25 cellular contexts compared by ENCODE assay signal in genomic region chr19:46023311-46023779, GRCh38. TPM values are rescaled to one million over a fixed set of nuclear protein-coding genes. Genes with fewer than 3 reads are reported as not detected.
DNase-seq lines count a peak whose midpoint lies in the region; ATAC-seq, FAIRE-seq and TF ChIP-seq lines count a peak whose summit lies in the region.
"Had no signal": no experiment of that assay in that cellular context is flagged by ENCODE, and none has a peak within 500 bp of the region (broad histone marks: within the 10 kb centered on the region; RNA-seq: fewer than 3 reads in every experiment).

No MANE protein-coding gene starts in this region.

- no peaks in the 10 kb centered on the region for H3K9me3 Mint-ChIP-seq in activated T-helper 2 cell treated with anti-CD3 and anti-CD28 coated beads, Interferon-gamma antibody, Interleukin-2, Interleukin-4, amounts not matched to agents 10 μg/mL and 5 μg/mL and 100 μg/mL, durations not matched to agents 14 hours and 24 hours and 36 hours
- H3K9me3 Mint-ChIP-seq in type B pancreatic cell, result no peaks in the 10 kb centered on the region
- H3K9me3 Mint-ChIP-seq: CD4-positive, alpha-beta T cell; HFFc6 had no signal

- peak; percentile 30 to 86 for DNase-seq in HL-60 (ENCODE audit: low read depth in 1 of 2, low spot score in 1 of 2)
- DNase-seq in NB4 (ENCODE audit: low read depth), result peak; percentile 45
- DNase-seq in HepG2 (ENCODE audit: low spot score), result no peak
- peak; percentile 13 for DNase-seq in testis
- no peak for DNase-seq in activated T-helper 2 cell treated with anti-CD3 and anti-CD28 coated beads, Interferon-gamma antibody, Interleukin-2, Interleukin-4, amounts not matched to agents 10 μg/mL and 5 μg/mL and 100 μg/mL, durations not matched to agents 14 hours and 24 hours and 36 hours (ENCODE audit: low spot score)
- no peak for DNase-seq in MM.1S
- no peak for DNase-seq in SJCRH30
- no peak for DNase-seq in type B pancreatic cell (ENCODE audit: extremely low spot score, unreplicated experiment)
- DNase-seq: BE2C; CD4-positive, alpha-beta T cell; COR-L47; DMS79; HFFc6; KG1; NCI-H1092; NCI-H1436; NCI-H187 treated with DMSO at 0.1 percent for 48 hours; NCI-H2107; NCI-H446 treated with DMSO at 0.1 percent for 48 hours; NCI-H526 treated with DMSO at 0.1 percent for 48 hours had no signal

- no peaks in the 10 kb centered on the region for H3K9me2 ChIP-seq in MM.1S (replicated peaks; ENCODE audit: insufficient read depth, low read length)

- CTCF ChIA-PET in HepG2 (lab: Yijun Ruan, JAX; ENCODE audit: low intra/inter-chr PET ratio, low total read pairs), result no interaction called here

- FAIRE-seq in HepG2 (lab: Jason Lieb, UNC), result no peak
- FAIRE-seq: A549 had no signal

- H3K4me1 Mint-ChIP-seq in activated T-helper 2 cell treated with anti-CD3 and anti-CD28 coated beads, Interferon-gamma antibody, Interleukin-2, Interleukin-4, amounts not matched to agents 10 μg/mL and 5 μg/mL and 100 μg/mL, durations not matched to agents 14 hours and 24 hours and 36 hours (ENCODE audit: low read depth), result peaks cover 13% of the 10 kb centered on the region
- no peaks in the 10 kb centered on the region for H3K4me1 Mint-ChIP-seq in type B pancreatic cell (ENCODE audit: unreplicated experiment)

- H3K27ac Mint-ChIP-seq in activated T-helper 2 cell treated with anti-CD3 and anti-CD28 coated beads, Interferon-gamma antibody, Interleukin-2, Interleukin-4, amounts not matched to agents 10 μg/mL and 5 μg/mL and 100 μg/mL, durations not matched to agents 14 hours and 24 hours and 36 hours, result no peak overlapping the region
- H3K27ac Mint-ChIP-seq in type B pancreatic cell, result no peak overlapping the region
- H3K27ac Mint-ChIP-seq: CD4-positive, alpha-beta T cell; HFFc6 had no signal

- H3K79me2 ChIP-seq in HepG2 (ENCODE audit: insufficient read depth, low read length), result no peaks in the 10 kb centered on the region
- H3K79me2 ChIP-seq in MM.1S (ENCODE audit: low read length), result no peaks in the 10 kb centered on the region

- H3K27ac ChIP-seq in HL-60 (replicated peaks) (peak overlapping the region; percentile 83), HepG2 (ENCODE audit: extremely low read length, insufficient read depth, low read length) (no peak overlapping the region), testis (no peak overlapping the region), MM.1S (ENCODE audit: low read length) (no peak overlapping the region), SJCRH30 (no peak overlapping the region)
- H3K27ac ChIP-seq: A549 had no signal

- TF ChIP-seq EP300 in HepG2 (IDR thresholded peaks at IDR 0.05; ENCODE audit: low read depth in 2 of 2, low read length in 2 of 2) (no peak), HepG2 (CRISPR knock-in tag; IDR thresholded peaks at IDR 0.05; ENCODE audit: borderline replicate concordance) (no peak)

- H3K4me1 ChIP-seq in HepG2 (ENCODE audit: insufficient read depth, low read length) (peaks cover 10% of the 10 kb centered on the region), testis (no peaks in the 10 kb centered on the region), MM.1S (ENCODE audit: low read length) (no peaks in the 10 kb centered on the region), SJCRH30 (no peaks in the 10 kb centered on the region)
- H3K4me1 ChIP-seq: A549, BE2C had no signal

- POLR2A ChIA-PET in HepG2 (lab: Yijun Ruan, JAX), result no interaction called here

- H3K4me3 ChIP-seq in HL-60 (replicated peaks; ENCODE audit: insufficient read depth, low read length) (no peak overlapping the region), NB4 (ENCODE audit: low read depth, low read length) (no peak overlapping the region), HepG2 (replicated peaks in 1 of 3; ENCODE audit: insufficient read depth in 1 of 3, low read depth in 2 of 3, low read length in 3 of 3) (no peak overlapping the region), testis (no peak overlapping the region), MM.1S (ENCODE audit: low read length) (no peak overlapping the region), SJCRH30 (no peak overlapping the region)
- H3K4me3 ChIP-seq: A549 had no signal

- BruUV-seq in HepG2 (replicated peaks; lab: Mats Ljungman, UMichigan), result no TSS peak

- in situ Hi-C loops in HepG2 (cut with HindIII; ENCODE audit: extremely low pct_ligation_motif_present, low pct_unique_long_range_greater_than_20kb), result loop anchor here (5.0 kb wide), 1 partner anchor 169 kb away; no protein-coding TSS in a partner anchor

- H4K20me1 ChIP-seq in HepG2 (ENCODE audit: insufficient read depth, low read length) (no peaks in the 10 kb centered on the region), MM.1S (ENCODE audit: insufficient read depth, low read length) (no peaks in the 10 kb centered on the region)

- peaks cover 24% of the 10 kb centered on the region for H3K27me3 Mint-ChIP-seq in activated T-helper 2 cell treated with anti-CD3 and anti-CD28 coated beads, Interferon-gamma antibody, Interleukin-2, Interleukin-4, amounts not matched to agents 10 μg/mL and 5 μg/mL and 100 μg/mL, durations not matched to agents 14 hours and 24 hours and 36 hours (ENCODE audit: low read depth)
- no peaks in the 10 kb centered on the region for H3K27me3 Mint-ChIP-seq in type B pancreatic cell

- no peak overlapping the region for H3K4me3 Mint-ChIP-seq in activated T-helper 2 cell treated with anti-CD3 and anti-CD28 coated beads, Interferon-gamma antibody, Interleukin-2, Interleukin-4, amounts not matched to agents 10 μg/mL and 5 μg/mL and 100 μg/mL, durations not matched to agents 14 hours and 24 hours and 36 hours (ENCODE audit: low read depth)
- no peak overlapping the region for H3K4me3 Mint-ChIP-seq in type B pancreatic cell
- H3K4me3 Mint-ChIP-seq: CD4-positive, alpha-beta T cell; HFFc6 had no signal

- H3K9me3 ChIP-seq in HepG2 (ENCODE audit: low read length) (no peaks in the 10 kb centered on the region), testis (no peaks in the 10 kb centered on the region), MM.1S (replicated peaks; ENCODE audit: insufficient read depth, low read length) (no peaks in the 10 kb centered on the region), SJCRH30 (replicated peaks) (no peaks in the 10 kb centered on the region)
- H3K9me3 ChIP-seq: A549, BE2C had no signal

- intact Hi-C loops in HepG2 (cut with micrococcal nuclease; ENCODE audit: unreplicated experiment) (no loop called here), testis (cut with DNase I; ENCODE audit: low total_unique reads) (loop anchor here (10.0 kb wide), 1 partner anchor 241 kb away; no protein-coding TSS in a partner anchor)
- intact Hi-C loops in activated T-helper 2 cell treated with anti-CD3 and anti-CD28 coated beads, Interferon-gamma antibody, Interleukin-2, Interleukin-4, amounts not matched to agents 10 μg/mL and 5 μg/mL and 100 μg/mL, durations not matched to agents 14 hours and 24 hours and 36 hours (cut with micrococcal nuclease), result no loop called here

- no peak for TF ChIP-seq RAD21 in HepG2 (CRISPR knock-in tag; IDR thresholded peaks at IDR 0.05)

- H3K36me3 Mint-ChIP-seq in activated T-helper 2 cell treated with anti-CD3 and anti-CD28 coated beads, Interferon-gamma antibody, Interleukin-2, Interleukin-4, amounts not matched to agents 10 μg/mL and 5 μg/mL and 100 μg/mL, durations not matched to agents 14 hours and 24 hours and 36 hours (ENCODE audit: low read depth), result no peaks in the 10 kb centered on the region
- peaks cover 9% of the 10 kb centered on the region for H3K36me3 Mint-ChIP-seq in type B pancreatic cell

- H3K9ac ChIP-seq in HepG2 (ENCODE audit: insufficient read depth, low read depth, low read length) (no peak overlapping the region), MM.1S (ENCODE audit: low read length) (no peak overlapping the region)

- H3K36me3 ChIP-seq in HepG2 (replicated peaks in 1 of 2; ENCODE audit: control insufficient read depth in 1 of 2, insufficient read depth in 2 of 2, low read length in 2 of 2), result no peaks in the 10 kb centered on the region
- H3K36me3 ChIP-seq in testis (ENCODE audit: low read depth, missing control alignments), result no peaks in the 10 kb centered on the region
- no peaks in the 10 kb centered on the region for H3K36me3 ChIP-seq in MM.1S (replicated peaks; ENCODE audit: insufficient read depth, low read length)
- no peaks in the 10 kb centered on the region for H3K36me3 ChIP-seq in SJCRH30
- H3K36me3 ChIP-seq: BE2C had no signal

- H3K27me3 ChIP-seq in HL-60 (ENCODE audit: insufficient read depth, poor library complexity, severe bottlenecking) (no peaks in the 10 kb centered on the region), HepG2 (ENCODE audit: control insufficient read depth in 1 of 2, insufficient read depth in 2 of 2, low read length in 2 of 2) (no peaks in the 10 kb centered on the region), testis (no peaks in the 10 kb centered on the region), MM.1S (replicated peaks; ENCODE audit: insufficient read depth, low read length) (no peaks in the 10 kb centered on the region), SJCRH30 (no peaks in the 10 kb centered on the region)

- no peak for TF ChIP-seq CTCF in HL-60 (IDR thresholded peaks at IDR 0.05; ENCODE audit: insufficient read depth, low read length)
- no peak for TF ChIP-seq CTCF in NB4 (IDR thresholded peaks at IDR 0.05; ENCODE audit: low read depth, low read length)
- no peak for TF ChIP-seq CTCF in HepG2 (CRISPR knock-in tag; IDR thresholded peaks at IDR 0.05)
- TF ChIP-seq CTCF in testis (IDR thresholded peaks at IDR 0.05), result no peak
- TF ChIP-seq CTCF in MM.1S (IDR thresholded peaks at IDR 0.05; ENCODE audit: low read length), result no peak
- no peak for TF ChIP-seq CTCF in type B pancreatic cell (conservative IDR thresholded peaks at IDR 0.05)

- WGBS in HepG2 (ENCODE audit: low lambda C conversion rate), result 94% methylated on average over 8 of the region's 11 CpGs
- 47 to 56% methylated on average over 10 to 11 of the region's 11 CpGs for WGBS in testis, 2 donors

- H2AFZ ChIP-seq in HepG2 (ENCODE audit: low read length), result no peak overlapping the region
- H2AFZ ChIP-seq in MM.1S (ENCODE audit: low read length), result no peak overlapping the region

- ATAC-seq in HepG2, result no peak
- ATAC-seq: A549, Panc1 had no signal

- H3K4me2 ChIP-seq in HepG2 (ENCODE audit: low read depth, low read length), result no peak overlapping the region
- no peak overlapping the region for H3K4me2 ChIP-seq in MM.1S (ENCODE audit: low read depth, low read length)
- H3K4me2 ChIP-seq: A549 had no signal

- no peak for TF ChIP-seq POLR2A in NB4 (IDR thresholded peaks at IDR 0.05; ENCODE audit: extremely low read depth, insufficient read length)
- no peak for TF ChIP-seq POLR2A in HepG2 (IDR thresholded peaks at IDR 0.05; ENCODE audit: insufficient read depth in 1 of 2, low read depth in 2 of 2, low read length in 2 of 2)
- TF ChIP-seq POLR2A in testis (IDR thresholded peaks at IDR 0.05), result no peak

- no peaks in the 10 kb centered on the region for H3F3A ChIP-seq in MM.1S (ENCODE audit: insufficient read depth, low read length)

RNA-seq across cellular contexts. Expression of gene PGLYRP1, which starts 0.5 kb away (rescaled TPM):
- total RNA-seq in HepG2 (2016; rRNA removed; fragmentation: Illumina TruSeq; extraction: Trizol), result not detected in 2 replicates
- total RNA-seq in HepG2 (2016; cell fraction: cytosol; rRNA removed; fragmentation: Illumina TruSeq; extraction: Trizol; ENCODE audit: low read depth), result not detected in 2 replicates
- not detected in 2 replicates for total RNA-seq in HepG2 (2016; cell fraction: insoluble cytoplasmic fraction; rRNA removed; fragmentation: Illumina TruSeq; extraction: Trizol)
- not detected in 2 replicates for total RNA-seq in HepG2 (2016; cell fraction: membrane; rRNA removed; fragmentation: Illumina TruSeq; extraction: Trizol)
- total RNA-seq in HepG2 (2016; cell fraction: nucleus; rRNA removed; fragmentation: Illumina TruSeq; extraction: Trizol), result not detected in 2 replicates
- polyA plus RNA-seq in HepG2 (2011; rRNA removed), result not detected in 2 replicates
- polyA plus RNA-seq in HepG2 (2011; cell fraction: cytosol; rRNA removed), result not detected in 2 replicates
- not detected in 2 replicates for polyA plus RNA-seq in HepG2 (2011; cell fraction: nucleus; rRNA removed)
- polyA plus RNA-seq in HepG2 (2012), result not detected in 2 replicates
- polyA plus RNA-seq in HepG2 (2016; cell fraction: cytosol; fragmentation: Illumina TruSeq; extraction: Trizol; ENCODE audit: low read depth), result not detected in 2 replicates
- polyA plus RNA-seq in HepG2 (2016; cell fraction: insoluble cytoplasmic fraction; fragmentation: Illumina TruSeq; extraction: Trizol; ENCODE audit: low read depth), result not detected in 2 replicates
- polyA plus RNA-seq in HepG2 (2016; cell fraction: membrane; fragmentation: Illumina TruSeq; extraction: Trizol; ENCODE audit: low read depth), result not detected in 2 replicates
- polyA plus RNA-seq in HepG2 (2016; cell fraction: nucleus; fragmentation: Illumina TruSeq; extraction: Trizol; ENCODE audit: insufficient read depth, low read depth), result not detected in 2 replicates
- not detected in 2 replicates for polyA minus RNA-seq in HepG2 (2011; rRNA and poly(A)+ RNA removed; ENCODE audit: low replicate concordance)
- not detected in 2 replicates for polyA minus RNA-seq in HepG2 (2011; cell fraction: cytosol; rRNA and poly(A)+ RNA removed)
- not detected in 2 replicates for polyA minus RNA-seq in HepG2 (2011; cell fraction: nucleus; rRNA and poly(A)+ RNA removed)
- total RNA-seq in testis, result not detected
- polyA plus RNA-seq in testis (ENCODE audit: insufficient read depth, low read depth, low replicate concordance), result not detected
- not detected in 2 replicates for total RNA-seq in activated T-helper 2 cell treated with anti-CD3 and anti-CD28 coated beads, Interferon-gamma antibody, Interleukin-2, Interleukin-4, amounts not matched to agents 10 μg/mL and 5 μg/mL and 100 μg/mL, durations not matched to agents 14 hours and 24 hours and 36 hours
- total RNA-seq in SJCRH30 (2014; rRNA removed; shearing (Covaris generic)), result not detected in 2 replicates
- total RNA-seq in type B pancreatic cell (ENCODE audit: low replicate concordance), result not detected in 2 replicates
- total RNA-seq: CD4-positive, alpha-beta T cell; H9; HFFc6; HT1080; SK-MEL-5 had no signal
- polyA plus RNA-seq: A549 had no signal

RNA-seq across cellular contexts. Expression of gene IGFL4, which starts 17.5 kb away (rescaled TPM):
- total RNA-seq in HepG2 (2016; rRNA removed; fragmentation: Illumina TruSeq; extraction: Trizol) (0.20 and 1.4 TPM in 2 replicates), testis (under 1 TPM; 0.56 to 0.79 TPM), type B pancreatic cell (ENCODE audit: low replicate concordance) (1.3 and 3.3 TPM in 2 replicates)
- total RNA-seq in HepG2 (2016; cell fraction: cytosol; rRNA removed; fragmentation: Illumina TruSeq; extraction: Trizol; ENCODE audit: low read depth), result 0.09 TPM in 1 of 2 replicates, not detected in the other
- 0.27 and 1.5 TPM in 2 replicates for total RNA-seq in HepG2 (2016; cell fraction: insoluble cytoplasmic fraction; rRNA removed; fragmentation: Illumina TruSeq; extraction: Trizol)
- total RNA-seq in HepG2 (2016; cell fraction: membrane; rRNA removed; fragmentation: Illumina TruSeq; extraction: Trizol), result 0.28 and 0.43 TPM in 2 replicates
- 3.3 and 3.7 TPM in 2 replicates for total RNA-seq in HepG2 (2016; cell fraction: nucleus; rRNA removed; fragmentation: Illumina TruSeq; extraction: Trizol)
- polyA plus RNA-seq in HepG2 (2011; rRNA removed) (1.1 and 1.2 TPM in 2 replicates), testis (ENCODE audit: insufficient read depth, low read depth, low replicate concordance) (0.37 TPM)
- polyA plus RNA-seq in HepG2 (2011; cell fraction: cytosol; rRNA removed), result 0.09 and 0.18 TPM in 2 replicates
- polyA plus RNA-seq in HepG2 (2011; cell fraction: nucleus; rRNA removed), result 5.3 and 5.9 TPM in 2 replicates
- polyA plus RNA-seq in HepG2 (2012), result 0.47 and 0.83 TPM in 2 replicates
- 0.05 TPM in 1 of 2 replicates, not detected in the other for polyA plus RNA-seq in HepG2 (2016; cell fraction: cytosol; fragmentation: Illumina TruSeq; extraction: Trizol; ENCODE audit: low read depth)
- polyA plus RNA-seq in HepG2 (2016; cell fraction: insoluble cytoplasmic fraction; fragmentation: Illumina TruSeq; extraction: Trizol; ENCODE audit: low read depth), result 0.14 and 0.24 TPM in 2 replicates
- 0.06 and 0.22 TPM in 2 replicates for polyA plus RNA-seq in HepG2 (2016; cell fraction: membrane; fragmentation: Illumina TruSeq; extraction: Trizol; ENCODE audit: low read depth)
- 7.1 and 7.2 TPM in 2 replicates for polyA plus RNA-seq in HepG2 (2016; cell fraction: nucleus; fragmentation: Illumina TruSeq; extraction: Trizol; ENCODE audit: insufficient read depth, low read depth)
- 0.07 and 0.10 TPM in 2 replicates for polyA minus RNA-seq in HepG2 (2011; rRNA and poly(A)+ RNA removed; ENCODE audit: low replicate concordance)
- polyA minus RNA-seq in HepG2 (2011; cell fraction: cytosol; rRNA and poly(A)+ RNA removed), result not detected in 2 replicates
- polyA minus RNA-seq in HepG2 (2011; cell fraction: nucleus; rRNA and poly(A)+ RNA removed), result 1.7 and 2.2 TPM in 2 replicates
- total RNA-seq in activated T-helper 2 cell treated with anti-CD3 and anti-CD28 coated beads, Interferon-gamma antibody, Interleukin-2, Interleukin-4, amounts not matched to agents 10 μg/mL and 5 μg/mL and 100 μg/mL, durations not matched to agents 14 hours and 24 hours and 36 hours, result not detected in 2 replicates
- not detected in 2 replicates for total RNA-seq in SJCRH30 (2014; rRNA removed; shearing (Covaris generic))
- total RNA-seq: CD4-positive, alpha-beta T cell; HFFc6; HT1080 had no signal

RNA-seq across cellular contexts. Expression of gene CCDC61, which starts 28.1 kb away (rescaled TPM):
- 3.3 and 4.2 TPM in 2 replicates for total RNA-seq in HepG2 (2016; rRNA removed; fragmentation: Illumina TruSeq; extraction: Trizol)
- 0.53 and 0.71 TPM in 2 replicates for total RNA-seq in HepG2 (2016; cell fraction: cytosol; rRNA removed; fragmentation: Illumina TruSeq; extraction: Trizol; ENCODE audit: low read depth)
- 2.2 and 3.8 TPM in 2 replicates for total RNA-seq in HepG2 (2016; cell fraction: insoluble cytoplasmic fraction; rRNA removed; fragmentation: Illumina TruSeq; extraction: Trizol)
- 0.74 and 1.1 TPM in 2 replicates for total RNA-seq in HepG2 (2016; cell fraction: membrane; rRNA removed; fragmentation: Illumina TruSeq; extraction: Trizol)
- total RNA-seq in HepG2 (2016; cell fraction: nucleus; rRNA removed; fragmentation: Illumina TruSeq; extraction: Trizol), result 4.0 and 4.2 TPM in 2 replicates
- polyA plus RNA-seq in HepG2 (2011; rRNA removed), result 4.9 and 6.0 TPM in 2 replicates
- polyA plus RNA-seq in HepG2 (2011; cell fraction: cytosol; rRNA removed), result 3.1 and 4.4 TPM in 2 replicates
- 22.6 and 26.0 TPM in 2 replicates for polyA plus RNA-seq in HepG2 (2011; cell fraction: nucleus; rRNA removed)
- 4.4 and 5.7 TPM in 2 replicates for polyA plus RNA-seq in HepG2 (2012)
- 0.61 and 0.75 TPM in 2 replicates for polyA plus RNA-seq in HepG2 (2016; cell fraction: cytosol; fragmentation: Illumina TruSeq; extraction: Trizol; ENCODE audit: low read depth)
- polyA plus RNA-seq in HepG2 (2016; cell fraction: insoluble cytoplasmic fraction; fragmentation: Illumina TruSeq; extraction: Trizol; ENCODE audit: low read depth), result 4.7 and 5.4 TPM in 2 replicates
- 0.81 and 1.2 TPM in 2 replicates for polyA plus RNA-seq in HepG2 (2016; cell fraction: membrane; fragmentation: Illumina TruSeq; extraction: Trizol; ENCODE audit: low read depth)
- 12.9 and 13.8 TPM in 2 replicates for polyA plus RNA-seq in HepG2 (2016; cell fraction: nucleus; fragmentation: Illumina TruSeq; extraction: Trizol; ENCODE audit: insufficient read depth, low read depth)
- 4.8 and 6.4 TPM in 2 replicates for polyA minus RNA-seq in HepG2 (2011; rRNA and poly(A)+ RNA removed; ENCODE audit: low replicate concordance)
- polyA minus RNA-seq in HepG2 (2011; cell fraction: cytosol; rRNA and poly(A)+ RNA removed), result 1.9 and 2.6 TPM in 2 replicates
- 8.2 and 9.9 TPM in 2 replicates for polyA minus RNA-seq in HepG2 (2011; cell fraction: nucleus; rRNA and poly(A)+ RNA removed)
- 10 to 100 TPM; 25.6 to 31.2 TPM for total RNA-seq in testis
- 32.5 TPM for polyA plus RNA-seq in testis (ENCODE audit: insufficient read depth, low read depth, low replicate concordance)
- 25.3 and 31.2 TPM in 2 replicates for total RNA-seq in activated T-helper 2 cell treated with anti-CD3 and anti-CD28 coated beads, Interferon-gamma antibody, Interleukin-2, Interleukin-4, amounts not matched to agents 10 μg/mL and 5 μg/mL and 100 μg/mL, durations not matched to agents 14 hours and 24 hours and 36 hours
- total RNA-seq in SJCRH30 (2014; rRNA removed; shearing (Covaris generic)), result 3.0 and 4.0 TPM in 2 replicates
- 16.9 and 19.4 TPM in 2 replicates for total RNA-seq in type B pancreatic cell (ENCODE audit: low replicate concordance)

RNA-seq across cellular contexts. Expression of gene NOVA2, which starts 49.7 kb away (rescaled TPM):
- not detected in 2 replicates for total RNA-seq in HepG2 (2016; rRNA removed; fragmentation: Illumina TruSeq; extraction: Trizol)
- total RNA-seq in HepG2 (2016; cell fraction: cytosol; rRNA removed; fragmentation: Illumina TruSeq; extraction: Trizol; ENCODE audit: low read depth), result not detected in 2 replicates
- total RNA-seq in HepG2 (2016; cell fraction: insoluble cytoplasmic fraction; rRNA removed; fragmentation: Illumina TruSeq; extraction: Trizol), result not detected in 2 replicates
- total RNA-seq in HepG2 (2016; cell fraction: membrane; rRNA removed; fragmentation: Illumina TruSeq; extraction: Trizol), result not detected in 2 replicates
- not detected in 2 replicates for total RNA-seq in HepG2 (2016; cell fraction: nucleus; rRNA removed; fragmentation: Illumina TruSeq; extraction: Trizol)
- not detected in 2 replicates for polyA plus RNA-seq in HepG2 (2011; rRNA removed)
- polyA plus RNA-seq in HepG2 (2011; cell fraction: cytosol; rRNA removed), result not detected in 2 replicates
- polyA plus RNA-seq in HepG2 (2011; cell fraction: nucleus; rRNA removed), result not detected in 2 replicates
- not detected in 2 replicates for polyA plus RNA-seq in HepG2 (2012)
- not detected in 2 replicates for polyA plus RNA-seq in HepG2 (2016; cell fraction: cytosol; fragmentation: Illumina TruSeq; extraction: Trizol; ENCODE audit: low read depth)
- polyA plus RNA-seq in HepG2 (2016; cell fraction: insoluble cytoplasmic fraction; fragmentation: Illumina TruSeq; extraction: Trizol; ENCODE audit: low read depth), result not detected in 2 replicates
- polyA plus RNA-seq in HepG2 (2016; cell fraction: membrane; fragmentation: Illumina TruSeq; extraction: Trizol; ENCODE audit: low read depth), result not detected in 2 replicates
- not detected in 2 replicates for polyA plus RNA-seq in HepG2 (2016; cell fraction: nucleus; fragmentation: Illumina TruSeq; extraction: Trizol; ENCODE audit: insufficient read depth, low read depth)
- polyA minus RNA-seq in HepG2 (2011; rRNA and poly(A)+ RNA removed; ENCODE audit: low replicate concordance), result not detected in 2 replicates
- not detected in 2 replicates for polyA minus RNA-seq in HepG2 (2011; cell fraction: cytosol; rRNA and poly(A)+ RNA removed)
- not detected in 2 replicates for polyA minus RNA-seq in HepG2 (2011; cell fraction: nucleus; rRNA and poly(A)+ RNA removed)
- 1 to 10 TPM; 3.0 to 5.7 TPM for total RNA-seq in testis
- 3.1 TPM for polyA plus RNA-seq in testis (ENCODE audit: insufficient read depth, low read depth, low replicate concordance)
- 0.14 TPM in 1 of 2 replicates, not detected in the other for total RNA-seq in activated T-helper 2 cell treated with anti-CD3 and anti-CD28 coated beads, Interferon-gamma antibody, Interleukin-2, Interleukin-4, amounts not matched to agents 10 μg/mL and 5 μg/mL and 100 μg/mL, durations not matched to agents 14 hours and 24 hours and 36 hours
- total RNA-seq in SJCRH30 (2014; rRNA removed; shearing (Covaris generic)), result 0.02 TPM in 1 of 2 replicates, not detected in the other
- 0.17 and 5.0 TPM in 2 replicates for total RNA-seq in type B pancreatic cell (ENCODE audit: low replicate concordance)
- total RNA-seq: CD4-positive, alpha-beta T cell had no signal

Comparison
In these comparisons a context has a peak if more than half of its experiments do, and no peak if none do; other contexts are left out.
1. DNase-seq: peak in HL-60 (2 of 2), NB4 (single experiment) and testis (single experiment); none in HepG2 (single experiment), activated T-helper 2 cell treated with anti-CD3 and anti-CD28 coated beads, Interferon-gamma antibody, Interleukin-2, Interleukin-4, amounts not matched to agents 10 μg/mL and 5 μg/mL and 100 μg/mL, durations not matched to agents 14 hours and 24 hours and 36 hours (single experiment), MM.1S (single experiment), SJCRH30 (0 of 2) and type B pancreatic cell (single experiment).